ENCODE assay signal across 8 cellular contexts in the genomic region with DNA sequence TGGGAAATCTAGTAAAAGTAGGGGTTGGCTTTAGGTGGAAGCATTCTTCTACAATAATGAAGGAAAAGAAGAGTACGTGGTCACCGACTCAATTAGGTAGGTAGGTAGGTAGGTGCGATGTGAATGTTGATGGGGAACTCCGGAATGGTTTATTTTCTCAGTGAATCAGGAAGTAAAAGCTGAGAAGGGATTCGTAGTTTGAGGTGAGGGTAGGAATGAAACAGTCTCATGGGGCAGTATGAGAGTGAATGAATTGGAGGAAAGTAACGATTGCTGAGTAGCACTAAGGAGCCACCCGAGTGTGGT. TPM values are rescaled to one million over a fixed set of nuclear protein-coding genes. Genes with fewer than 3 reads are reported as not detected.
DNase-seq lines count a peak whose midpoint lies in the region; ATAC-seq and TF ChIP-seq lines count a peak whose summit lies in the region.

No MANE protein-coding gene starts in this region.

- DNase-seq in breast epithelium (ENCODE audit: low spot score in 2 of 2) = no peak
- DNase-seq in MCF 10A (ENCODE audit: unreplicated experiment) = no peak
- DNase-seq in adrenal gland = no peak
- DNase-seq in tibial artery = no peak
- no peak for DNase-seq in stimulated activated CD8-positive, alpha-beta memory T cell treated with anti-CD3 and anti-CD28 coated beads, Interleukin-4, amount 100 ng/mL, for 48 hours
- no peak for DNase-seq in glutamatergic neuron

- H3K9me3 ChIP-seq in breast epithelium (no peaks in the 10 kb centered on the region), adrenal gland (replicated peaks in 1 of 3) (no peaks in the 10 kb centered on the region), tibial artery (no peaks in the 10 kb centered on the region)

- H3K27ac Mint-ChIP-seq in MCF 10A (ENCODE audit: low read depth, unreplicated experiment) = no peak overlapping the region
- no peak overlapping the region for H3K27ac Mint-ChIP-seq in glutamatergic neuron (ENCODE audit: unreplicated experiment)

- H3K4me1 Mint-ChIP-seq in MCF 10A (ENCODE audit: insufficient read depth, unreplicated experiment) = peaks cover 11% of the 10 kb centered on the region
- peaks cover 2% of the 10 kb centered on the region for H3K4me1 Mint-ChIP-seq in glutamatergic neuron (ENCODE audit: low read depth, unreplicated experiment)

- no peak overlapping the region for H3K4me3 Mint-ChIP-seq in MCF 10A (ENCODE audit: unreplicated experiment)
- no peak overlapping the region for H3K4me3 Mint-ChIP-seq in glutamatergic neuron (ENCODE audit: unreplicated experiment)

- H3K27me3 ChIP-seq in breast epithelium = no peaks in the 10 kb centered on the region
- H3K27me3 ChIP-seq in adrenal gland = no peaks in the 10 kb centered on the region
- H3K27me3 ChIP-seq in layer of hippocampus (ENCODE audit: control insufficient read depth, insufficient read depth, low read length) = no peaks in the 10 kb centered on the region
- H3K27me3 ChIP-seq in tibial artery = no peaks in the 10 kb centered on the region

- H3K27me3 Mint-ChIP-seq in MCF 10A (ENCODE audit: insufficient read depth, unreplicated experiment) (no peaks in the 10 kb centered on the region), glutamatergic neuron (ENCODE audit: unreplicated experiment) (peaks cover 5% of the 10 kb centered on the region)

- H3K9me3 Mint-ChIP-seq in MCF 10A (ENCODE audit: unreplicated experiment) (no peaks in the 10 kb centered on the region), glutamatergic neuron (ENCODE audit: unreplicated experiment) (no peaks in the 10 kb centered on the region)

- intact Hi-C loops in breast epithelium (cut with DNase I; ENCODE audit: low total_unique reads) = loop anchor here (10.0 kb wide), 1 partner anchor 76 kb away; a partner anchor contains a TSS
- intact Hi-C loops in MCF 10A (cut with micrococcal nuclease) = no loop called here
- intact Hi-C loops in adrenal gland (cut with DNase I) = no loop called here
- intact Hi-C loops in tibial artery (cut with DNase I; ENCODE audit: low total_unique reads) = no loop called here

- TF ChIP-seq POLR2A in breast epithelium (IDR thresholded peaks at IDR 0.05) (no peak), adrenal gland (IDR thresholded peaks at IDR 0.05) (no peak)

- peak overlapping the region; percentile 87 to 92 for H3K27ac ChIP-seq in breast epithelium
- peak overlapping the region in 4 of 5 donors; percentile 18 to 90 (median 82) for H3K27ac ChIP-seq in adrenal gland
- H3K27ac ChIP-seq in layer of hippocampus (ENCODE audit: low read depth, low read length) = peak overlapping the region; percentile 86
- H3K27ac ChIP-seq in tibial artery = peak overlapping the region; percentile 81 to 83

- H3K4me3 ChIP-seq in breast epithelium = peak overlapping the region in 2 of 3 donors; percentile 32 to 52
- H3K4me3 ChIP-seq in adrenal gland = no peak overlapping the region
- H3K4me3 ChIP-seq in tibial artery = peak overlapping the region in 1 of 2 donors; percentile 22

- H3K36me3 ChIP-seq in breast epithelium (peaks cover 8% of the 10 kb centered on the region), adrenal gland (replicated peaks in 1 of 2) (peaks cover 0 to 41% of the 10 kb centered on the region in 2 donors), tibial artery (peaks cover 39 to 42% (median 41%) of the 10 kb centered on the region in 3 donors)

- POLR2A ChIA-PET in MCF 10A (lab: Yijun Ruan, JAX) = interaction anchor here (0.6 to 19.5 kb wide), 14 partner anchors 8 to 523 kb away, joined by 3 to 429 read pairs (median 8); a partner anchor contains a TSS

- BruUV-seq in MCF 10A (replicated peaks; lab: Mats Ljungman, UMichigan) = no TSS peak

- no peak for ATAC-seq in HG02588 (IDR thresholded peaks at IDR 0.05; ENCODE audit: unreplicated experiment)

- CTCF ChIA-PET in MCF 10A (lab: Yijun Ruan, JAX) = interaction anchor here (0.5 to 5.9 kb wide), 16 partner anchors 11 to 505 kb away, joined by 3 to 59 read pairs (median 4); a partner anchor contains a TSS

- H3K36me3 Mint-ChIP-seq in MCF 10A (ENCODE audit: insufficient read depth, unreplicated experiment) (no peaks in the 10 kb centered on the region), glutamatergic neuron (ENCODE audit: unreplicated experiment) (no peaks in the 10 kb centered on the region)

- H3K4me1 ChIP-seq in breast epithelium (peaks cover 0 to 7% of the 10 kb centered on the region in 2 donors), adrenal gland (replicated peaks in 1 of 2) (peaks cover 0 to 14% of the 10 kb centered on the region in 2 donors), tibial artery (peaks cover 0 to 46% (median 21%) of the 10 kb centered on the region in 4 donors)

- 12 to 15% (median 14%) methylated on average over 7 of the region's 7 CpGs for WGBS in adrenal gland, 4 donors

- TF ChIP-seq CTCF in breast epithelium (IDR thresholded peaks at IDR 0.05) (no peak), MCF 10A (IDR thresholded peaks at IDR 0.05; ENCODE audit: unreplicated experiment) (no peak), adrenal gland (IDR thresholded peaks at IDR 0.05) (no peak), tibial artery (IDR thresholded peaks at IDR 0.05) (no peak), glutamatergic neuron (IDR thresholded peaks at IDR 0.05; ENCODE audit: partially characterized antibody, unreplicated experiment) (no peak)

RNA-seq across cellular contexts. Expression of a gene that starts 13.9 kb away (rescaled TPM):
- total RNA-seq in breast epithelium (100 to 1,000 TPM in 2 of 3 donors, 10 to 100 TPM in 1; 97.3 to 167 (median 115) TPM), MCF 10A (2022) (165 and 190 TPM in 2 replicates), adrenal gland (100 to 1,000 TPM in 5 of 8 donors, 10 to 100 TPM in 3; 40.1 to 295 (median 108) TPM), glutamatergic neuron (ENCODE audit: unreplicated experiment) (64.6 TPM)
- 100 to 1,000 TPM in 2 of 3 donors, 10 to 100 TPM in 1; 12.4 to 360 (median 161) TPM for polyA plus RNA-seq in adrenal gland

RNA-seq across cellular contexts. Expression of a gene that starts 14.4 kb away (rescaled TPM):
- total RNA-seq in breast epithelium = not detected
- total RNA-seq in MCF 10A (2022) = 5.8 and 5.9 TPM in 2 replicates
- total RNA-seq in adrenal gland = under 1 TPM in 2 of 8 donors, not detected in 6; 0.29 to 0.34 TPM
- polyA plus RNA-seq in adrenal gland = 1 to 10 TPM in 1 of 3 donors, under 1 TPM in 1, not detected in 1; 0.32 to 1.0 TPM
- 2.2 TPM for total RNA-seq in glutamatergic neuron (ENCODE audit: unreplicated experiment)

RNA-seq across cellular contexts. Expression of a gene that starts 20.0 kb away (rescaled TPM):
- under 1 TPM in 1 of 3 donors, not detected in 2; 0.73 TPM for total RNA-seq in breast epithelium
- 13.1 and 14.1 TPM in 2 replicates for total RNA-seq in MCF 10A (2022)
- total RNA-seq in adrenal gland = not detected
- polyA plus RNA-seq in adrenal gland = not detected
- not detected for total RNA-seq in glutamatergic neuron (ENCODE audit: unreplicated experiment)

RNA-seq across cellular contexts. Expression of a gene that starts 24.4 kb away (rescaled TPM):
- 10 to 100 TPM; 21.8 to 30.2 (median 28.1) TPM for total RNA-seq in breast epithelium
- total RNA-seq in MCF 10A (2022) = 37.7 and 42.8 TPM in 2 replicates
- total RNA-seq in adrenal gland = 100 to 1,000 TPM in 2 of 8 donors, 10 to 100 TPM in 6; 18.8 to 139 (median 61.5) TPM
- 100 to 1,000 TPM in 1 of 3 donors, 10 to 100 TPM in 2; 65.8 to 206 (median 81.2) TPM for polyA plus RNA-seq in adrenal gland
- 117 TPM for total RNA-seq in glutamatergic neuron (ENCODE audit: unreplicated experiment)

RNA-seq across cellular contexts. Expression of a gene that starts 37.9 kb away (rescaled TPM):
- total RNA-seq in breast epithelium (10 to 100 TPM; 15.7 to 83.1 (median 41.0) TPM), MCF 10A (2022) (7.6 and 8.4 TPM in 2 replicates), adrenal gland (10 to 100 TPM in 7 of 8 donors, 1 to 10 TPM in 1; 6.2 to 31.9 (median 20.1) TPM), glutamatergic neuron (ENCODE audit: unreplicated experiment) (12.8 TPM)
- polyA plus RNA-seq in adrenal gland = 10 to 100 TPM in 2 of 3 donors, 1 to 10 TPM in 1; 8.3 to 14.0 (median 11.9) TPM

Comparison
In these comparisons a context has a peak if more than half of its experiments do, and no peak if none do; other contexts are left out.
1. H3K4me3 ChIP-seq: peak in breast epithelium (2 of 3); none in adrenal gland (0 of 4).
2. Peak in every context shown above with its lines, with median percentiles within 50 percentile points of each other: H3K27ac ChIP-seq.